ENCODE assay signal across 13 cellular contexts in the genomic region with DNA sequence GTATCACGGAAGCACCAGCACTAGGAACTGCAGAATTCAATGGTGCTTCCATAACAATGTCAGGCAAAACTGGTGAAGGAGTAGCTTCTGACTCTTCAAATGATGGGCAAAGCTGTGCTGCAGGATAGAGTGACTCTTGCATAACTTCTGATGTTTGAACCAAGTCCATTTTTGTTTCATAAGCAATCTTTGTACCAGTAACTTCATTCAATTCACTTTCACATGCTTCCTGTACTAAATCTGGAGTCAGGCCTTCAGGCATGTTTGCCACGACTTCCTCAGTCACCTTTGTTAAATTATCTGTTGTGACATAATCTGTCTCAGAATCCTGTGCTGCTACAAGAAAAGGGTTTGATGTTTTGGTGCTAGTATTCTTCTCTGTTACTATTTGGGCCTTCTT. TPM values are rescaled to one million over a fixed set of nuclear protein-coding genes. Genes with fewer than 3 reads are reported as not detected.
DNase-seq lines count a peak whose midpoint lies in the region; ATAC-seq and TF ChIP-seq lines count a peak whose summit lies in the region.
"Had no signal": no experiment of that assay in that cellular context is flagged by ENCODE, and none has a peak within 500 bp of the region (broad histone marks: within the 10 kb centered on the region; RNA-seq: fewer than 3 reads in every experiment).

No MANE protein-coding gene starts in this region.

- TF ChIP-seq CTCF in AG10803 (conservative IDR thresholded peaks at IDR 0.05; ENCODE audit: low read length) (no peak), HL-60 (IDR thresholded peaks at IDR 0.05; ENCODE audit: insufficient read depth, low read length) (no peak), WTC11 (IDR thresholded peaks at IDR 0.05) (no peak)

- peak; percentile 77 for DNase-seq in AG10803 (ENCODE audit: low read depth)
- peak; percentile 34 to 69 for DNase-seq in HL-60 (ENCODE audit: low read depth in 1 of 2, low spot score in 1 of 2)
- no peak for DNase-seq in WTC11 (ENCODE audit: low spot score)
- DNase-seq in right cardiac atrium: no peak
- DNase-seq in SW 1271 (lab: John Stamatoyannopoulos, UW): no peak
- no peak for DNase-seq in A172 (ENCODE audit: low spot score)
- DNase-seq in cortex of kidney (lab: John Stamatoyannopoulos, UW): no peak
- DNase-seq: BE2C, kidney, NCI-H524 treated with DMSO at 0.1 percent for 48 hours, posterior cingulate gyrus had no signal

- CTCF ChIA-PET in WTC11 (lab: Charles Lee): no interaction called here

- H3K9me3 Mint-ChIP-seq in WTC11: no peaks in the 10 kb centered on the region
- H3K9me3 Mint-ChIP-seq: activated T-helper 17 cell treated with anti-CD3 and anti-CD28 coated beads, Interleukin-2, amount 50 U/mL, for 72 hours had no signal

- intact Hi-C loops in right cardiac atrium (cut with DNase I): no loop called here

- POLR2A ChIA-PET in WTC11 (lab: Charles Lee): interaction anchor here (1.6 to 2.2 kb wide), 2 partner anchors 24 to 50 kb away, joined by 3 to 10 read pairs; a partner anchor contains a TSS

- no peak overlapping the region for H3K4me3 Mint-ChIP-seq in WTC11
- H3K4me3 Mint-ChIP-seq: activated T-helper 17 cell treated with anti-CD3 and anti-CD28 coated beads, Interleukin-2, amount 50 U/mL, for 72 hours had no signal

- H3K27me3 Mint-ChIP-seq in WTC11 (ENCODE audit: low read depth): no peaks in the 10 kb centered on the region
- H3K27me3 Mint-ChIP-seq: activated T-helper 17 cell treated with anti-CD3 and anti-CD28 coated beads, Interleukin-2, amount 50 U/mL, for 72 hours had no signal

- no peaks in the 10 kb centered on the region for H3K36me3 Mint-ChIP-seq in WTC11

- H3K9me3 ChIP-seq in right cardiac atrium (ENCODE audit: control insufficient read depth, low read length): no peaks in the 10 kb centered on the region
- H3K9me3 ChIP-seq: BE2C had no signal

- no peak overlapping the region for H3K27ac Mint-ChIP-seq in WTC11
- H3K27ac Mint-ChIP-seq: activated T-helper 17 cell treated with anti-CD3 and anti-CD28 coated beads, Interleukin-2, amount 50 U/mL, for 72 hours had no signal

- ATAC-seq in WTC11: peak; percentile 20; the same call in 1 of the 2 replicates
- ATAC-seq in right cardiac atrium: peak; percentile 48 to 64
- no peak for ATAC-seq in HG03571 (IDR thresholded peaks at IDR 0.05; ENCODE audit: unreplicated experiment)

- H3K27me3 ChIP-seq in HL-60 (ENCODE audit: insufficient read depth, poor library complexity, severe bottlenecking) (no peaks in the 10 kb centered on the region), right cardiac atrium (ENCODE audit: control insufficient read depth, insufficient read depth) (no peaks in the 10 kb centered on the region)
- H3K27me3 ChIP-seq: BE2C had no signal

- H3K27ac ChIP-seq in HL-60 (replicated peaks): no peak overlapping the region
- H3K27ac ChIP-seq in right cardiac atrium (ENCODE audit: low read length): no peak overlapping the region

- WGBS in right cardiac atrium: 40% methylated on average over 2 of the region's 2 CpGs

- peaks cover 7% of the 10 kb centered on the region for H3K4me1 ChIP-seq in right cardiac atrium (ENCODE audit: control insufficient read depth, insufficient read depth, low read length)
- H3K4me1 ChIP-seq: BE2C had no signal

- H3K4me3 ChIP-seq in AG10803 (ENCODE audit: low read length) (no peak overlapping the region), HL-60 (replicated peaks; ENCODE audit: insufficient read depth, low read length) (no peak overlapping the region), right cardiac atrium (ENCODE audit: low read length) (no peak overlapping the region)

- peaks cover 13% of the 10 kb centered on the region for H3K4me1 Mint-ChIP-seq in WTC11

TF ChIP-seq in WTC11, 78 proteins besides CTCF, POLR2A, EP300 and RAD21:
- TF ChIP-seq GABPB1 (CRISPR knock-in tag; IDR thresholded peaks at IDR 0.05) (peak; percentile 44; the same call in 1 of the 2 replicates), JAZF1 (CRISPR knock-in tag; IDR thresholded peaks at IDR 0.05) (no peak), TEAD1 (CRISPR knock-in tag; IDR thresholded peaks at IDR 0.05) (no peak), ZNF416 (CRISPR knock-in tag; IDR thresholded peaks at IDR 0.05) (no peak), SP1 (CRISPR knock-in tag; conservative IDR thresholded peaks at IDR 0.05) (no peak), ZNF671 (CRISPR knock-in tag; IDR thresholded peaks at IDR 0.05) (no peak)
- TF ChIP-seq, protein P1, sequence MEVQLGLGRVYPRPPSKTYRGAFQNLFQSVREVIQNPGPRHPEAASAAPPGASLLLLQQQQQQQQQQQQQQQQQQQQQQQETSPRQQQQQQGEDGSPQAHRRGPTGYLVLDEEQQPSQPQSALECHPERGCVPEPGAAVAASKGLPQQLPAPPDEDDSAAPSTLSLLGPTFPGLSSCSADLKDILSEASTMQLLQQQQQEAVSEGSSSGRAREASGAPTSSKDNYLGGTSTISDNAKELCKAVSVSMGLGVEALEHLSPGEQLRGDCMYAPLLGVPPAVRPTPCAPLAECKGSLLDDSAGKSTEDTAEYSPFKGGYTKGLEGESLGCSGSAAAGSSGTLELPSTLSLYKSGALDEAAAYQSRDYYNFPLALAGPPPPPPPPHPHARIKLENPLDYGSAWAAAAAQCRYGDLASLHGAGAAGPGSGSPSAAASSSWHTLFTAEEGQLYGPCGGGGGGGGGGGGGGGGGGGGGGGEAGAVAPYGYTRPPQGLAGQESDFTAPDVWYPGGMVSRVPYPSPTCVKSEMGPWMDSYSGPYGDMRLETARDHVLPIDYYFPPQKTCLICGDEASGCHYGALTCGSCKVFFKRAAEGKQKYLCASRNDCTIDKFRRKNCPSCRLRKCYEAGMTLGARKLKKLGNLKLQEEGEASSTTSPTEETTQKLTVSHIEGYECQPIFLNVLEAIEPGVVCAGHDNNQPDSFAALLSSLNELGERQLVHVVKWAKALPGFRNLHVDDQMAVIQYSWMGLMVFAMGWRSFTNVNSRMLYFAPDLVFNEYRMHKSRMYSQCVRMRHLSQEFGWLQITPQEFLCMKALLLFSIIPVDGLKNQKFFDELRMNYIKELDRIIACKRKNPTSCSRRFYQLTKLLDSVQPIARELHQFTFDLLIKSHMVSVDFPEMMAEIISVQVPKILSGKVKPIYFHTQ (CRISPR knock-in tag; IDR thresholded peaks at IDR 0.05): no peak

RNA-seq across cellular contexts. Expression of a gene that starts 24.0 kb away (rescaled TPM):
- total RNA-seq in WTC11 (2021): 175 to 202 TPM (median 178 TPM) in 3 replicates
- total RNA-seq in right cardiac atrium: 100 to 1,000 TPM; 242 to 283 (median 249) TPM
- 183 TPM for polyA plus RNA-seq in right cardiac atrium
- total RNA-seq in A172 (2014; rRNA removed; shearing (Covaris generic)): 256 and 361 TPM in 2 replicates

Comparison
In these comparisons a context has a peak if more than half of its experiments do, and no peak if none do; other contexts are left out.
1. DNase-seq: peak in AG10803 (single experiment) and HL-60 (2 of 2); none in WTC11 (single experiment), right cardiac atrium (0 of 3), SW 1271 (0 of 2), A172 (single experiment) and cortex of kidney (single experiment).